Comparison of ENCODE assay signal across 19 cellular contexts in the genomic region with DNA sequence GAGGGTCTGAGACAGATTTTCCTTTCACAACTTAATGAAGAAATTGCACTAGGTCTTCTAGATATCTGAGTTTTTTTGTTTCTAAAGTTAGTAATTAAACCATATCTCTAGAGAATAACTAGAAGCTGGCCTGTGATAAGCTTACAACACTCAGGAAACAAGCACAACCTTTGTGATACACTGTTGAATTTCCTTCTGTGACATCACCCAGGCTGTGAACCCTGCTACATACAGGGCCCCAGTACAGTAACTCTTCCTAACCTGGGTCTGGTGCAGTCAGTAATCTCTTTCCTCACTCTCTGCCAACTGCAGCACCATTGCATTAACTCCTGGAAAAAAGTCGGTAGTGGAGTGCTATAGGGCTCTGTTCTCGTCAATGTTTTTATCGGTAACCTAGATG. TPM values are rescaled to one million over a fixed set of nuclear protein-coding genes. Genes with fewer than 3 reads are reported as not detected.
DNase-seq lines count a peak whose midpoint lies in the region; ATAC-seq, FAIRE-seq and TF ChIP-seq lines count a peak whose summit lies in the region.
"Had no signal": no experiment of that assay in that cellular context is flagged by ENCODE, and none has a peak within 500 bp of the region (broad histone marks: within the 10 kb centered on the region; RNA-seq: fewer than 3 reads in every experiment).

No MANE protein-coding gene starts in this region.

- H3K4me3 ChIP-seq in K562 (no peak overlapping the region), HepG2 (replicated peaks in 1 of 3; ENCODE audit: insufficient read depth in 1 of 3, low read depth in 2 of 3, low read length in 3 of 3) (no peak overlapping the region)
- H3K4me3 ChIP-seq: GM12878, SJCRH30 had no signal

- TF ChIP-seq POLR2A in K562 (conservative IDR thresholded peaks at IDR 0.05) (no peak), HepG2 (IDR thresholded peaks at IDR 0.05; ENCODE audit: insufficient read depth in 1 of 2, low read depth in 2 of 2, low read length in 2 of 2) (no peak)

- H3K27ac Mint-ChIP-seq in HFFc6: peak overlapping the region; percentile 34; the same call in 1 of the 2 replicates
- H3K27ac Mint-ChIP-seq in stimulated activated naive B cell treated with anti-CD40 and anti-IgM and Interleukin-4, amounts not matched to agents 10 μg/mL and 1 μg/mL and 100 μg/mL, for 72 hours: no peak overlapping the region
- no peak overlapping the region for H3K27ac Mint-ChIP-seq in activated CD4-positive, alpha-beta memory T cell treated with anti-CD3 and anti-CD28 coated beads for 36 hours

- POLR2A ChIA-PET in K562 (lab: Yijun Ruan, JAX): no interaction called here
- POLR2A ChIA-PET in HepG2 (lab: Yijun Ruan, JAX): interaction anchor here (0.8 to 1.7 kb wide), 3 partner anchors 8 to 54 kb away, joined by 3 to 6 read pairs (median 3); no protein-coding TSS in a partner anchor
- POLR2A ChIA-PET in activated CD4-positive, alpha-beta memory T cell treated with anti-CD3 and anti-CD28 coated beads for 36 hours (lab: Charles Lee): no interaction called here

- WGBS in K562 (ENCODE audit: insufficient coverage, low coverage, missing lambda C conversion rate): 5% methylated on average over 3 of the region's 3 CpGs
- 49% methylated on average over 3 of the region's 3 CpGs for WGBS in HepG2 (ENCODE audit: low lambda C conversion rate)

- no peaks in the 10 kb centered on the region for H3K9me3 Mint-ChIP-seq in HFFc6
- H3K9me3 Mint-ChIP-seq in stimulated activated naive B cell treated with anti-CD40 and anti-IgM and Interleukin-4, amounts not matched to agents 10 μg/mL and 1 μg/mL and 100 μg/mL, for 72 hours: no peaks in the 10 kb centered on the region
- H3K9me3 Mint-ChIP-seq in activated CD4-positive, alpha-beta memory T cell treated with anti-CD3 and anti-CD28 coated beads for 36 hours: no peaks in the 10 kb centered on the region

- DNase-seq in HFFc6 (no peak), K562 (ENCODE audit: extremely low read depth in 1 of 4, low spot score in 3 of 4) (no peak), HepG2 (ENCODE audit: low spot score) (peak; percentile 64), RCC 7860 (ENCODE audit: low spot score) (no peak)
- DNase-seq in stimulated activated naive B cell treated with anti-CD40 and anti-IgM and Interleukin-4, amounts not matched to agents 10 μg/mL and 1 μg/mL and 100 μg/mL, for 72 hours: no peak
- no peak for DNase-seq in activated CD4-positive, alpha-beta memory T cell treated with anti-CD3 and anti-CD28 coated beads for 36 hours
- DNase-seq: BE2C; GDM1; NCI-H1417 treated with DMSO at 0.1 percent for 48 hours; NCI-H1930; NCI-H446; NCI-H69; NK-92 treated with Interleukin-12 subunit alpha and Interleukin-12 subunit beta, amount 100 ng/mL, for 24 hours; SJCRH30; SW 1271 had no signal

- no peaks in the 10 kb centered on the region for H3K4me1 ChIP-seq in K562 (replicated peaks in 1 of 2; ENCODE audit: control insufficient read depth in 2 of 2, insufficient read depth in 2 of 2, low read length in 2 of 2)
- H3K4me1 ChIP-seq in HepG2 (ENCODE audit: insufficient read depth, low read length): peaks cover 72% of the 10 kb centered on the region
- H3K4me1 ChIP-seq: BE2C, SJCRH30 had no signal

- peaks cover 17% of the 10 kb centered on the region for H3K27me3 Mint-ChIP-seq in HFFc6 (ENCODE audit: insufficient read depth)
- H3K27me3 Mint-ChIP-seq in stimulated activated naive B cell treated with anti-CD40 and anti-IgM and Interleukin-4, amounts not matched to agents 10 μg/mL and 1 μg/mL and 100 μg/mL, for 72 hours: peaks cover 23 to 34% of the 10 kb centered on the region in 2 donors
- H3K27me3 Mint-ChIP-seq in activated CD4-positive, alpha-beta memory T cell treated with anti-CD3 and anti-CD28 coated beads for 36 hours: no peaks in the 10 kb centered on the region

- no peaks in the 10 kb centered on the region for H3K9me3 ChIP-seq in K562 (replicated peaks; ENCODE audit: control insufficient read depth, insufficient read depth, low read depth, low read length)
- H3K9me3 ChIP-seq in HepG2 (ENCODE audit: low read length): no peaks in the 10 kb centered on the region
- H3K9me3 ChIP-seq: BE2C, SJCRH30 had no signal

- H3K9ac ChIP-seq in K562 (ENCODE audit: insufficient read depth in 1 of 2, low read depth in 2 of 2, low read length in 2 of 2) (no peak overlapping the region), HepG2 (ENCODE audit: insufficient read depth, low read depth, low read length) (no peak overlapping the region; the same call in 1 of the 2 replicates)

- no peaks in the 10 kb centered on the region for H3K9me1 ChIP-seq in K562 (ENCODE audit: control insufficient read depth, insufficient read depth, low read length)

- no peak for TF ChIP-seq EP300 in K562 (IDR thresholded peaks at IDR 0.05; ENCODE audit: low read length)
- TF ChIP-seq EP300 in HepG2 (IDR thresholded peaks at IDR 0.05; ENCODE audit: low read depth in 2 of 2, low read length in 2 of 2): 0 out of 4 replicates have a peak, but pooled peaks of 1 of the 2 experiments have one; percentile 15
- TF ChIP-seq EP300 in HepG2 (CRISPR knock-in tag; IDR thresholded peaks at IDR 0.05; ENCODE audit: borderline replicate concordance): peak; percentile 19; the same call in 1 of the 2 replicates

- TF ChIP-seq CTCF in HFFc6 (IDR thresholded peaks at IDR 0.05) (no peak), K562 (IDR thresholded peaks at IDR 0.05 in 2 of 3, conservative IDR thresholded peaks at IDR 0.05 in 1 of 3; ENCODE audit: insufficient read depth in 2 of 3, low read depth in 1 of 3, low read length in 3 of 3) (no peak), HepG2 (CRISPR knock-in tag; IDR thresholded peaks at IDR 0.05) (no peak)

- intact Hi-C loops in K562 (cut with micrococcal nuclease): no loop called here
- intact Hi-C loops in HepG2 (cut with micrococcal nuclease; ENCODE audit: unreplicated experiment): loop anchor here (5.0 to 10.0 kb wide), 2 partner anchors 187 to 390 kb away; a partner anchor contains a TSS
- intact Hi-C loops in activated CD4-positive, alpha-beta memory T cell treated with anti-CD3 and anti-CD28 coated beads for 36 hours (cut with micrococcal nuclease): no loop called here

- TF ChIP-seq RAD21 in K562 (CRISPR knock-in tag; conservative IDR thresholded peaks at IDR 0.05 in 1 of 2, IDR thresholded peaks at IDR 0.05 in 1 of 2): no peak
- TF ChIP-seq RAD21 in HepG2 (CRISPR knock-in tag; IDR thresholded peaks at IDR 0.05): no peak

- H3K36me3 Mint-ChIP-seq in HFFc6 (ENCODE audit: low read depth): no peaks in the 10 kb centered on the region
- H3K36me3 Mint-ChIP-seq in stimulated activated naive B cell treated with anti-CD40 and anti-IgM and Interleukin-4, amounts not matched to agents 10 μg/mL and 1 μg/mL and 100 μg/mL, for 72 hours: no peaks in the 10 kb centered on the region
- no peaks in the 10 kb centered on the region for H3K36me3 Mint-ChIP-seq in activated CD4-positive, alpha-beta memory T cell treated with anti-CD3 and anti-CD28 coated beads for 36 hours

- H2AFZ ChIP-seq in K562 (ENCODE audit: low read depth, low read length): no peak overlapping the region
- no peak overlapping the region for H2AFZ ChIP-seq in HepG2 (ENCODE audit: low read length)

- H3K79me2 ChIP-seq in K562 (ENCODE audit: control insufficient read depth, insufficient read depth, low read length): no peaks in the 10 kb centered on the region
- peaks cover 5% of the 10 kb centered on the region for H3K79me2 ChIP-seq in HepG2 (ENCODE audit: insufficient read depth, low read length)

- H3K36me3 ChIP-seq in K562 (ENCODE audit: control insufficient read depth, insufficient read depth, low read length): no peaks in the 10 kb centered on the region
- H3K36me3 ChIP-seq in HepG2 (replicated peaks in 1 of 2; ENCODE audit: control insufficient read depth in 1 of 2, insufficient read depth in 2 of 2, low read length in 2 of 2): no peaks in the 10 kb centered on the region
- H3K36me3 ChIP-seq: SJCRH30 had no signal

- CTCF ChIA-PET in K562 (lab: Yijun Ruan, JAX; ENCODE audit: low intra/inter-chr PET ratio): no interaction called here
- CTCF ChIA-PET in HepG2 (lab: Yijun Ruan, JAX; ENCODE audit: low intra/inter-chr PET ratio, low total read pairs): interaction anchor here (1.2 kb wide), 1 partner anchor 34 kb away, joined by 3 read pairs; no protein-coding TSS in a partner anchor
- CTCF ChIA-PET in activated CD4-positive, alpha-beta memory T cell treated with anti-CD3 and anti-CD28 coated beads for 36 hours (lab: Charles Lee): interaction anchor here (3.6 kb wide), 1 partner anchor 521 kb away, joined by 32 read pairs; no protein-coding TSS in a partner anchor

- H3K27me3 ChIP-seq in K562 (ENCODE audit: control insufficient read depth in 2 of 2, insufficient read depth in 2 of 2, low read length in 2 of 2): peaks cover 0 to 29% of the 10 kb centered on the region in 2 experiments; a peak in 2 of 5 replicates
- H3K27me3 ChIP-seq in HepG2 (ENCODE audit: control insufficient read depth in 1 of 2, insufficient read depth in 2 of 2, low read length in 2 of 2): peaks cover 0 to 5% of the 10 kb centered on the region in 2 experiments; a peak in 2 of 5 replicates
- H3K27me3 ChIP-seq: BE2C, SJCRH30 had no signal

- ATAC-seq in K562 (peak; percentile 22; the same call in 1 of the 3 replicates), HepG2 (peak; percentile 68), HG03469 (IDR thresholded peaks at IDR 0.05; ENCODE audit: unreplicated experiment) (no peak)
- ATAC-seq in stimulated activated naive B cell treated with anti-CD40 and anti-IgM and Interleukin-4, amounts not matched to agents 10 μg/mL and 1 μg/mL and 100 μg/mL, for 72 hours (replicated peaks): peak; percentile 46 to 66
- ATAC-seq: GM12878 had no signal

- H3K27ac ChIP-seq in K562 (ENCODE audit: extremely low read depth, low read depth, low read length) (no peak overlapping the region), HepG2 (ENCODE audit: extremely low read length, insufficient read depth, low read length) (no peak overlapping the region)
- H3K27ac ChIP-seq: RWPE1, SJCRH30 had no signal

- FAIRE-seq in K562 (lab: Jason Lieb, UNC) (no peak), HepG2 (lab: Jason Lieb, UNC) (no peak), RCC 7860 (lab: Jason Lieb, UNC) (no peak)
- FAIRE-seq: GM12878 had no signal

- no peak overlapping the region for H3K4me3 Mint-ChIP-seq in HFFc6
- no peak overlapping the region for H3K4me3 Mint-ChIP-seq in stimulated activated naive B cell treated with anti-CD40 and anti-IgM and Interleukin-4, amounts not matched to agents 10 μg/mL and 1 μg/mL and 100 μg/mL, for 72 hours
- H3K4me3 Mint-ChIP-seq in activated CD4-positive, alpha-beta memory T cell treated with anti-CD3 and anti-CD28 coated beads for 36 hours: no peak overlapping the region

- H3K4me2 ChIP-seq in K562 (ENCODE audit: insufficient read depth, low read length): no peak overlapping the region
- H3K4me2 ChIP-seq in HepG2 (ENCODE audit: low read depth, low read length): peak overlapping the region; percentile 28; the same call in 1 of the 2 replicates

- BruUV-seq in K562 (replicated peaks; lab: Mats Ljungman, UMichigan) (no TSS peak), HepG2 (replicated peaks; lab: Mats Ljungman, UMichigan) (no TSS peak)

- in situ Hi-C loops in K562 (cut with MboI) (no loop called here), HepG2 (cut with HindIII; ENCODE audit: extremely low pct_ligation_motif_present, low pct_unique_long_range_greater_than_20kb) (no loop called here)

- peaks cover 45% of the 10 kb centered on the region for H3K4me1 Mint-ChIP-seq in HFFc6 (ENCODE audit: low read depth)
- H3K4me1 Mint-ChIP-seq in stimulated activated naive B cell treated with anti-CD40 and anti-IgM and Interleukin-4, amounts not matched to agents 10 μg/mL and 1 μg/mL and 100 μg/mL, for 72 hours: peaks cover 8 to 19% of the 10 kb centered on the region in 2 donors
- no peaks in the 10 kb centered on the region for H3K4me1 Mint-ChIP-seq in activated CD4-positive, alpha-beta memory T cell treated with anti-CD3 and anti-CD28 coated beads for 36 hours (ENCODE audit: low read depth)

- 0 out of 2 replicates have a peak, but pooled peaks cover 2% of the 10 kb centered on the region for H4K20me1 ChIP-seq in K562 (replicated peaks; ENCODE audit: control insufficient read depth, insufficient read depth, low read length)
- no peaks in the 10 kb centered on the region for H4K20me1 ChIP-seq in HepG2 (ENCODE audit: insufficient read depth, low read length)

RNA-seq across cellular contexts. Expression of a gene that starts 10.6 kb away (rescaled TPM):
- total RNA-seq in HFFc6 (2021; fragmentation: NEBNext Ultra II Directional; extraction: Animal tissue kit (Norgen Biotek cat#: 25700)): not detected
- total RNA-seq in K562 (2011; cell fraction: chromatin; rRNA removed; ENCODE audit: low replicate concordance): not detected in 2 replicates
- not detected in 2 replicates for total RNA-seq in K562 (2011; cell fraction: nucleolus; rRNA removed)
- not detected in 2 replicates for total RNA-seq in K562 (2011; cell fraction: nucleoplasm; rRNA removed)
- total RNA-seq in K562 (2014; rRNA removed) (not detected in 2 replicates), K562 (2014; rRNA removed; fragmentation: Illumina TruSeq; extraction: Trizol) (not detected in 2 replicates), K562 (2015; rRNA removed; fragmentation: Illumina TruSeq; extraction: Trizol) (not detected in 2 replicates), K562 (2021) (not detected in 2 replicates), HepG2 (2016; rRNA removed; fragmentation: Illumina TruSeq; extraction: Trizol) (0.24 and 0.44 TPM in 2 replicates)
- polyA plus RNA-seq in K562 (2011; rRNA removed) (not detected in 2 replicates), K562 (2014; fragmentation: Illumina TruSeq; extraction: Trizol) (not detected in 2 replicates), K562 (2014; fragmentation: Nextera tagmentation; extraction: Ambion mirVana) (not detected), K562 (2014; rRNA removed) (not detected in 2 replicates), HepG2 (2011; rRNA removed) (0.07 TPM in 1 of 2 replicates, not detected in the other)
- not detected in 2 replicates for polyA plus RNA-seq in K562 (2011; cell fraction: cytosol; rRNA removed)
- polyA plus RNA-seq in K562 (2011; cell fraction: nucleus; rRNA removed): not detected in 2 replicates
- not detected in 2 replicates for polyA plus RNA-seq in K562 (2012)
- not detected in 2 replicates for polyA minus RNA-seq in K562 (2011; rRNA and poly(A)+ RNA removed)
- not detected in 2 replicates for polyA minus RNA-seq in K562 (2011; cell fraction: cytosol; rRNA and poly(A)+ RNA removed)
- not detected in 2 replicates for polyA minus RNA-seq in K562 (2011; cell fraction: nucleus; rRNA and poly(A)+ RNA removed)
- not detected in 2 replicates for total RNA-seq in HepG2 (2016; cell fraction: cytosol; rRNA removed; fragmentation: Illumina TruSeq; extraction: Trizol; ENCODE audit: low read depth)
- total RNA-seq in HepG2 (2016; cell fraction: insoluble cytoplasmic fraction; rRNA removed; fragmentation: Illumina TruSeq; extraction: Trizol): 0.24 TPM in 1 of 2 replicates, not detected in the other
- total RNA-seq in HepG2 (2016; cell fraction: membrane; rRNA removed; fragmentation: Illumina TruSeq; extraction: Trizol): not detected in 2 replicates
- total RNA-seq in HepG2 (2016; cell fraction: nucleus; rRNA removed; fragmentation: Illumina TruSeq; extraction: Trizol): not detected in 2 replicates
- 0.12 TPM in 1 of 2 replicates, not detected in the other for polyA plus RNA-seq in HepG2 (2011; cell fraction: cytosol; rRNA removed)
- not detected in 2 replicates for polyA plus RNA-seq in HepG2 (2011; cell fraction: nucleus; rRNA removed)
- not detected in 2 replicates for polyA plus RNA-seq in HepG2 (2012)
- not detected in 2 replicates for polyA plus RNA-seq in HepG2 (2016; cell fraction: cytosol; fragmentation: Illumina TruSeq; extraction: Trizol; ENCODE audit: low read depth)
- polyA plus RNA-seq in HepG2 (2016; cell fraction: insoluble cytoplasmic fraction; fragmentation: Illumina TruSeq; extraction: Trizol; ENCODE audit: low read depth): not detected in 2 replicates
- not detected in 2 replicates for polyA plus RNA-seq in HepG2 (2016; cell fraction: membrane; fragmentation: Illumina TruSeq; extraction: Trizol; ENCODE audit: low read depth)
- polyA plus RNA-seq in HepG2 (2016; cell fraction: nucleus; fragmentation: Illumina TruSeq; extraction: Trizol; ENCODE audit: insufficient read depth, low read depth): not detected in 2 replicates
- not detected in 2 replicates for polyA minus RNA-seq in HepG2 (2011; rRNA and poly(A)+ RNA removed; ENCODE audit: low replicate concordance)
- not detected in 2 replicates for polyA minus RNA-seq in HepG2 (2011; cell fraction: cytosol; rRNA and poly(A)+ RNA removed)
- polyA minus RNA-seq in HepG2 (2011; cell fraction: nucleus; rRNA and poly(A)+ RNA removed): not detected in 2 replicates
- total RNA-seq in activated CD4-positive, alpha-beta memory T cell treated with anti-CD3 and anti-CD28 coated beads for 36 hours: not detected
- total RNA-seq: GM12878, OCI-LY7 had no signal

RNA-seq across cellular contexts. Expression of a gene that starts 42.3 kb away (rescaled TPM):
- total RNA-seq in HFFc6 (2021; fragmentation: NEBNext Ultra II Directional; extraction: Animal tissue kit (Norgen Biotek cat#: 25700)): 10 to 100 TPM; 34.5 to 42.0 (median 37.2) TPM
- 16.1 and 24.5 TPM in 2 replicates for total RNA-seq in K562 (2011; cell fraction: chromatin; rRNA removed; ENCODE audit: low replicate concordance)
- total RNA-seq in K562 (2011; cell fraction: nucleolus; rRNA removed): 19.7 and 24.8 TPM in 2 replicates
- 16.6 and 20.7 TPM in 2 replicates for total RNA-seq in K562 (2011; cell fraction: nucleoplasm; rRNA removed)
- total RNA-seq in K562 (2014; rRNA removed): 24.1 and 37.6 TPM in 2 replicates
- 29.5 and 33.6 TPM in 2 replicates for total RNA-seq in K562 (2014; rRNA removed; fragmentation: Illumina TruSeq; extraction: Trizol)
- 39.2 and 41.0 TPM in 2 replicates for total RNA-seq in K562 (2015; rRNA removed; fragmentation: Illumina TruSeq; extraction: Trizol)
- 44.8 and 46.3 TPM in 2 replicates for total RNA-seq in K562 (2021)
- polyA plus RNA-seq in K562 (2011; rRNA removed): 27.4 and 30.8 TPM in 2 replicates
- polyA plus RNA-seq in K562 (2011; cell fraction: cytosol; rRNA removed): 25.5 and 37.7 TPM in 2 replicates
- polyA plus RNA-seq in K562 (2011; cell fraction: nucleus; rRNA removed): 10.3 and 12.1 TPM in 2 replicates
- 19.7 and 39.1 TPM in 2 replicates for polyA plus RNA-seq in K562 (2012)
- polyA plus RNA-seq in K562 (2014; fragmentation: Illumina TruSeq; extraction: Trizol): 46.5 and 51.6 TPM in 2 replicates
- polyA plus RNA-seq in K562 (2014; fragmentation: Nextera tagmentation; extraction: Ambion mirVana): 10 to 100 TPM in 1 of 2 experiments, 1 to 10 TPM in 1; 8.6 to 12.7 TPM
- polyA plus RNA-seq in K562 (2014; rRNA removed): 22.4 and 27.7 TPM in 2 replicates
- 50.6 and 57.9 TPM in 2 replicates for polyA minus RNA-seq in K562 (2011; rRNA and poly(A)+ RNA removed)
- polyA minus RNA-seq in K562 (2011; cell fraction: cytosol; rRNA and poly(A)+ RNA removed): 47.5 and 49.1 TPM in 2 replicates
- polyA minus RNA-seq in K562 (2011; cell fraction: nucleus; rRNA and poly(A)+ RNA removed): 10.2 and 12.7 TPM in 2 replicates
- total RNA-seq in HepG2 (2016; rRNA removed; fragmentation: Illumina TruSeq; extraction: Trizol): 125 and 159 TPM in 2 replicates
- total RNA-seq in HepG2 (2016; cell fraction: cytosol; rRNA removed; fragmentation: Illumina TruSeq; extraction: Trizol; ENCODE audit: low read depth): 11.5 TPM in 2 replicates
- 126 and 146 TPM in 2 replicates for total RNA-seq in HepG2 (2016; cell fraction: insoluble cytoplasmic fraction; rRNA removed; fragmentation: Illumina TruSeq; extraction: Trizol)
- 48.8 and 50.7 TPM in 2 replicates for total RNA-seq in HepG2 (2016; cell fraction: membrane; rRNA removed; fragmentation: Illumina TruSeq; extraction: Trizol)
- total RNA-seq in HepG2 (2016; cell fraction: nucleus; rRNA removed; fragmentation: Illumina TruSeq; extraction: Trizol): 50.9 and 56.2 TPM in 2 replicates
- 45.1 and 49.5 TPM in 2 replicates for polyA plus RNA-seq in HepG2 (2011; rRNA removed)
- 39.2 and 42.4 TPM in 2 replicates for polyA plus RNA-seq in HepG2 (2011; cell fraction: cytosol; rRNA removed)
- polyA plus RNA-seq in HepG2 (2011; cell fraction: nucleus; rRNA removed): 15.7 and 19.6 TPM in 2 replicates
- polyA plus RNA-seq in HepG2 (2012): 51.6 and 52.8 TPM in 2 replicates
- 7.5 and 7.7 TPM in 2 replicates for polyA plus RNA-seq in HepG2 (2016; cell fraction: cytosol; fragmentation: Illumina TruSeq; extraction: Trizol; ENCODE audit: low read depth)
- 131 and 144 TPM in 2 replicates for polyA plus RNA-seq in HepG2 (2016; cell fraction: insoluble cytoplasmic fraction; fragmentation: Illumina TruSeq; extraction: Trizol; ENCODE audit: low read depth)
- 23.3 and 23.6 TPM in 2 replicates for polyA plus RNA-seq in HepG2 (2016; cell fraction: membrane; fragmentation: Illumina TruSeq; extraction: Trizol; ENCODE audit: low read depth)
- polyA plus RNA-seq in HepG2 (2016; cell fraction: nucleus; fragmentation: Illumina TruSeq; extraction: Trizol; ENCODE audit: insufficient read depth, low read depth): 57.5 and 58.3 TPM in 2 replicates
- polyA minus RNA-seq in HepG2 (2011; rRNA and poly(A)+ RNA removed; ENCODE audit: low replicate concordance): 58.5 and 119 TPM in 2 replicates
- polyA minus RNA-seq in HepG2 (2011; cell fraction: cytosol; rRNA and poly(A)+ RNA removed): 51.9 and 56.8 TPM in 2 replicates
- 20.2 and 23.6 TPM in 2 replicates for polyA minus RNA-seq in HepG2 (2011; cell fraction: nucleus; rRNA and poly(A)+ RNA removed)
- 10 to 100 TPM; 22.1 to 22.2 TPM for total RNA-seq in activated CD4-positive, alpha-beta memory T cell treated with anti-CD3 and anti-CD28 coated beads for 36 hours
